Comparison of ENCODE assay signal across 12 cellular contexts in genomic region chr5:91079037-91079436, GRCh38.
DNase-seq lines count a peak whose midpoint lies in the region; ATAC-seq and TF ChIP-seq lines count a peak whose summit lies in the region.
"Had no signal": no experiment of that assay in that cellular context is flagged by ENCODE, and none has a peak within 500 bp of the region (broad histone marks: within the 10 kb centered on the region; RNA-seq: fewer than 3 reads in every experiment).

No MANE protein-coding gene starts in this region.

- H2BK5ac ChIP-seq in mesendoderm (ENCODE audit: low read length) = no peak overlapping the region

- H3K79me2 ChIP-seq in mesendoderm (ENCODE audit: control insufficient read depth, insufficient read depth, low read length) = no peaks in the 10 kb centered on the region

- H4K8ac ChIP-seq in mesendoderm (ENCODE audit: low read depth, low read length) = no peak overlapping the region

- ATAC-seq in HG02870 (IDR thresholded peaks at IDR 0.05; ENCODE audit: unreplicated experiment) = peak; percentile 49
- ATAC-seq in Right ventricle myocardium inferior = no peak

- peak overlapping the region in 1 of 11 experiments; percentile 7; a peak in 2 of 22 replicates for H3K9ac ChIP-seq in BLaER1 treated with 17β-estradiol and CSF1 and Interleukin-3, amounts not matched to agents 10 nM and 100 nM
- H3K9ac ChIP-seq in mesendoderm (ENCODE audit: low read length) = no peak overlapping the region

- peak overlapping the region; percentile 28 for H2BK120ac ChIP-seq in mesendoderm (ENCODE audit: low read depth, low read length)

- no peaks in the 10 kb centered on the region for H3K27me3 ChIP-seq in BLaER1 treated with 17β-estradiol and CSF1 and Interleukin-3, amounts not matched to agents 10 nM and 100 nM
- no peaks in the 10 kb centered on the region for H3K27me3 ChIP-seq in mesendoderm (ENCODE audit: insufficient read depth, low read length, poor library complexity)
- no peaks in the 10 kb centered on the region for H3K27me3 ChIP-seq in right atrium auricular region

- H3K4me1 ChIP-seq in BLaER1 treated with 17β-estradiol and CSF1 and Interleukin-3, amounts not matched to agents 10 nM and 100 nM = peaks cover 12 to 16% (median 13%) of the 10 kb centered on the region in 10 experiments
- H3K4me1 ChIP-seq in mesendoderm (ENCODE audit: control insufficient read depth, low read depth, low read length) = no peaks in the 10 kb centered on the region
- H3K4me1 ChIP-seq in right atrium auricular region = peaks cover 0 to 7% of the 10 kb centered on the region in 2 donors

- no peak overlapping the region for H2BK15ac ChIP-seq in mesendoderm (replicated peaks; ENCODE audit: low read depth)

- H4K5ac ChIP-seq in mesendoderm (ENCODE audit: low read length) = no peak overlapping the region

- intact Hi-C loops in Right ventricle myocardium inferior (cut with DNase I) = no loop called here

- no peaks in the 10 kb centered on the region for H4K20me1 ChIP-seq in BLaER1 treated with 17β-estradiol and CSF1 and Interleukin-3, amounts not matched to agents 10 nM and 100 nM

- H3K4me3 ChIP-seq in BLaER1 treated with 17β-estradiol and CSF1 and Interleukin-3, amounts not matched to agents 10 nM and 100 nM = no peak overlapping the region
- no peak overlapping the region for H3K4me3 ChIP-seq in cardiac fibroblast (replicated peaks in 1 of 2; ENCODE audit: low read depth in 2 of 2, low read length in 2 of 2)
- H3K4me3 ChIP-seq in mesendoderm (ENCODE audit: low read length) = no peak overlapping the region
- no peak overlapping the region for H3K4me3 ChIP-seq in right atrium auricular region

- H3K4ac ChIP-seq in mesendoderm (ENCODE audit: low read depth, low read length) = no peak overlapping the region

- WGBS in mesendoderm (ENCODE audit: extremely low coverage, insufficient coverage, low lambda C conversion rate) = no CpG with 5 or more reads among the region's 2 CpGs

- H3K36me3 ChIP-seq in BLaER1 treated with 17β-estradiol and CSF1 and Interleukin-3, amounts not matched to agents 10 nM and 100 nM = no peaks in the 10 kb centered on the region
- H3K36me3 ChIP-seq in mesendoderm (ENCODE audit: control insufficient read depth, insufficient read depth, low read length) (no peaks in the 10 kb centered on the region), right atrium auricular region (no peaks in the 10 kb centered on the region)

- no peaks in the 10 kb centered on the region for H3K79me1 ChIP-seq in mesendoderm (ENCODE audit: low read length)

- H3K56ac ChIP-seq in mesendoderm (ENCODE audit: low read length) = no peak overlapping the region

- no peak overlapping the region for H2AK5ac ChIP-seq in mesendoderm (ENCODE audit: low read length)

- H3K27ac ChIP-seq in BLaER1 treated with 17β-estradiol and CSF1 and Interleukin-3, amounts not matched to agents 10 nM and 100 nM = no peak overlapping the region
- H3K27ac ChIP-seq in mesendoderm (ENCODE audit: low read depth, low read length) = no peak overlapping the region
- no peak overlapping the region for H3K27ac ChIP-seq in right atrium auricular region

- peak; percentile 38 to 64 for DNase-seq in cardiac fibroblast (ENCODE audit: low read depth in 2 of 2)
- DNase-seq in mesendoderm = no peak
- DNase-seq in GF-D8 (lab: John Stamatoyannopoulos, UW) = no peak
- no peak for DNase-seq in right atrium auricular region (ENCODE audit: low spot score)
- no peak for DNase-seq in Right ventricle myocardium inferior (ENCODE audit: missing footprints)
- no peak for DNase-seq in activated CD4-positive, alpha-beta T cell treated with anti-CD3 and anti-CD28 coated beads for 4 hours
- DNase-seq: AML-193, foreskin melanocyte, NCI-H2029 treated with DMSO at 0.1 percent for 48 hours, trophoblast cell had no signal

- peak overlapping the region; percentile 33 to 68 (median 52) for H3K4me2 ChIP-seq in BLaER1 treated with 17β-estradiol and CSF1 and Interleukin-3, amounts not matched to agents 10 nM and 100 nM
- H3K4me2 ChIP-seq in mesendoderm (ENCODE audit: low read length) = no peak overlapping the region

- no peak overlapping the region for H3K23ac ChIP-seq in mesendoderm (ENCODE audit: low read length)

- TF ChIP-seq CTCF in cardiac fibroblast (IDR thresholded peaks at IDR 0.05; ENCODE audit: low read depth, low read length) (no peak), right atrium auricular region (IDR thresholded peaks at IDR 0.05) (no peak)

- H3K18ac ChIP-seq in mesendoderm (ENCODE audit: low read length) = no peak overlapping the region

- H3K9me3 ChIP-seq in BLaER1 treated with 17β-estradiol and CSF1 and Interleukin-3, amounts not matched to agents 10 nM and 100 nM (replicated peaks in 1 of 11) = no peaks in the 10 kb centered on the region
- no peaks in the 10 kb centered on the region for H3K9me3 ChIP-seq in right atrium auricular region

Comparison
In these comparisons a context has a peak if more than half of its experiments do, and no peak if none do; other contexts are left out.
1. DNase-seq: peak in cardiac fibroblast (2 of 2); none in mesendoderm (single experiment), GF-D8 (single experiment), right atrium auricular region (single experiment), Right ventricle myocardium inferior (single experiment) and activated CD4-positive, alpha-beta T cell treated with anti-CD3 and anti-CD28 coated beads for 4 hours (0 of 2).